In genomic region chr17:20970329-20970728, GRCh38 we compare ENCODE assay signal across 15 cellular contexts.
A peak's percentile ranks its signal among the peaks of the same experiment; 100 is the strongest.
DNase-seq lines count a peak whose midpoint lies in the region; ATAC-seq and TF ChIP-seq lines count a peak whose summit lies in the region.
"Had no signal": no experiment of that assay in that cellular context is flagged by ENCODE, and none has a peak within 500 bp of the region (broad histone marks: within the 10 kb centered on the region; RNA-seq: fewer than 3 reads in every experiment).

No MANE protein-coding gene starts in this region.

- no peak overlapping the region for H3K9ac ChIP-seq in liver (ENCODE audit: low read depth in 1 of 2, low read length in 2 of 2)
- H3K9ac ChIP-seq: BLaER1 treated with 17β-estradiol and CSF1 and Interleukin-3, amounts not matched to agents 10 nM and 100 nM had no signal

- H3K27me3 ChIP-seq in liver (ENCODE audit: control insufficient read depth in 4 of 4, insufficient read depth in 4 of 4, low read length in 3 of 4) (no peaks in the 10 kb centered on the region), right lobe of liver (no peaks in the 10 kb centered on the region), GM23338 (ENCODE audit: insufficient read depth) (no peaks in the 10 kb centered on the region), PC-9 (ENCODE audit: insufficient read depth, low read depth) (peaks cover 25% of the 10 kb centered on the region)
- H3K27me3 ChIP-seq: BLaER1 treated with 17β-estradiol and CSF1 and Interleukin-3, amounts not matched to agents 10 nM and 100 nM had no signal

- H3K4me1 ChIP-seq in liver (ENCODE audit: control insufficient read depth in 4 of 4, insufficient read depth in 4 of 4, low read length in 3 of 4) (no peaks in the 10 kb centered on the region), right lobe of liver (no peaks in the 10 kb centered on the region), GM23338 (ENCODE audit: insufficient read depth) (peaks cover 9% of the 10 kb centered on the region; the same call in 1 of the 2 replicates), PC-9 (replicated peaks; ENCODE audit: insufficient read depth) (no peaks in the 10 kb centered on the region)
- H3K4me1 ChIP-seq: A549 had no signal

- H3K27ac ChIP-seq in liver (ENCODE audit: low read depth in 1 of 2, low read length in 2 of 2) (no peak overlapping the region), right lobe of liver (no peak overlapping the region), GM23338 (ENCODE audit: low read depth) (no peak overlapping the region), PC-9 (no peak overlapping the region)
- H3K27ac ChIP-seq: 22Rv1; A549; BLaER1 treated with 17β-estradiol and CSF1 and Interleukin-3, amounts not matched to agents 10 nM and 100 nM had no signal

- DNase-seq in right lobe of liver: no peak
- DNase-seq in memory B cell (ENCODE audit: low spot score in 2 of 2): no peak
- DNase-seq in osteocyte (ENCODE audit: extremely low spot score, unreplicated experiment): no peak
- no peak for DNase-seq in MV-4-11 (lab: John Stamatoyannopoulos, UW)
- no peak for DNase-seq in GM23338 (ENCODE audit: low spot score)
- DNase-seq in PC-9: no peak
- DNase-seq: Calu3; CD8-positive, alpha-beta T cell; DMS79 treated with DMSO at 0.1 percent for 48 hours; GF-D8 had no signal

- peaks cover 63% of the 10 kb centered on the region for H3K4me1 Mint-ChIP-seq in memory B cell
- H3K4me1 Mint-ChIP-seq in osteocyte (ENCODE audit: unreplicated experiment): peaks cover 23% of the 10 kb centered on the region
- H3K4me1 Mint-ChIP-seq in GM23338: peaks cover 22% of the 10 kb centered on the region

- H3F3A ChIP-seq in GM23338 (replicated peaks; ENCODE audit: low read depth) (no peaks in the 10 kb centered on the region), PC-9 (ENCODE audit: insufficient read depth, low read depth) (no peaks in the 10 kb centered on the region)

- H3K36me3 Mint-ChIP-seq in memory B cell (no peaks in the 10 kb centered on the region), osteocyte (ENCODE audit: unreplicated experiment) (peaks cover 41% of the 10 kb centered on the region), GM23338 (ENCODE audit: low read depth) (no peaks in the 10 kb centered on the region)
- H3K36me3 Mint-ChIP-seq: CD8-positive, alpha-beta T cell had no signal

- H3K4me3 ChIP-seq in liver (ENCODE audit: low read depth in 1 of 3, low read length in 3 of 3) (no peak overlapping the region), right lobe of liver (no peak overlapping the region), GM23338 (no peak overlapping the region), PC-9 (no peak overlapping the region)
- H3K4me3 ChIP-seq: A549; BLaER1 treated with 17β-estradiol and CSF1 and Interleukin-3, amounts not matched to agents 10 nM and 100 nM; HAP-1 had no signal

- no peaks in the 10 kb centered on the region for H3K9me3 ChIP-seq in liver (ENCODE audit: control insufficient read depth in 4 of 4, low read length in 3 of 4)
- H3K9me3 ChIP-seq in right lobe of liver: no peaks in the 10 kb centered on the region
- H3K9me3 ChIP-seq in PC-9 (ENCODE audit: insufficient read depth, low read depth): no peaks in the 10 kb centered on the region
- H3K9me3 ChIP-seq: A549; BLaER1 treated with 17β-estradiol and CSF1 and Interleukin-3, amounts not matched to agents 10 nM and 100 nM; HAP-1 had no signal

- H3K27me3 Mint-ChIP-seq in memory B cell (no peaks in the 10 kb centered on the region), osteocyte (ENCODE audit: unreplicated experiment) (no peaks in the 10 kb centered on the region), GM23338 (ENCODE audit: insufficient read depth, low read depth, poor library complexity) (peaks cover 4% of the 10 kb centered on the region)

- H3K4me2 ChIP-seq in GM23338 (no peak overlapping the region), PC-9 (no peak overlapping the region)
- H3K4me2 ChIP-seq: A549 had no signal

- peak overlapping the region; percentile 88 for H3K4me3 Mint-ChIP-seq in memory B cell
- no peak overlapping the region for H3K4me3 Mint-ChIP-seq in osteocyte (ENCODE audit: unreplicated experiment)
- no peak overlapping the region for H3K4me3 Mint-ChIP-seq in GM23338
- H3K4me3 Mint-ChIP-seq: CD8-positive, alpha-beta T cell had no signal

- H3K79me2 ChIP-seq in GM23338 (replicated peaks; ENCODE audit: insufficient read depth) (no peaks in the 10 kb centered on the region), PC-9 (ENCODE audit: low read depth) (no peaks in the 10 kb centered on the region)

- ATAC-seq in right lobe of liver: no peak
- ATAC-seq in memory B cell (ENCODE audit: low read depth): no peak
- ATAC-seq in GM23338: no peak
- ATAC-seq: CD8-positive, alpha-beta T cell had no signal

- WGBS in liver: 70% methylated on average over 4 of the region's 4 CpGs
- WGBS in right lobe of liver (ENCODE audit: insufficient coverage, low coverage, low lambda C conversion rate, missing lambda C conversion rate): 66% methylated on average over 4 of the region's 4 CpGs

- H2AFZ ChIP-seq in GM23338 (no peak overlapping the region), PC-9 (no peak overlapping the region)

- H3K9me2 ChIP-seq in GM23338 (ENCODE audit: insufficient read depth) (peaks cover 4% of the 10 kb centered on the region; the same call in 1 of the 2 replicates), PC-9 (ENCODE audit: insufficient read depth) (no peaks in the 10 kb centered on the region)

- no peak for TF ChIP-seq RAD21 in liver (IDR thresholded peaks at IDR 0.05)

- BruUV-seq in PC-9 (replicated peaks; lab: Mats Ljungman, UMichigan): no TSS peak

- H3K27ac Mint-ChIP-seq in memory B cell (peak overlapping the region; percentile 92), osteocyte (ENCODE audit: unreplicated experiment) (peak overlapping the region; percentile 20), GM23338 (no peak overlapping the region)
- H3K27ac Mint-ChIP-seq: CD8-positive, alpha-beta T cell had no signal

- intact Hi-C loops in right lobe of liver (cut with DNase I): no loop called here
- intact Hi-C loops in PC-9 (cut with micrococcal nuclease; ENCODE audit: unreplicated experiment): no loop called here

- CTCF ChIA-PET in PC-9 (lab: Charles Lee): no interaction called here

- TF ChIP-seq POLR2A in right lobe of liver (IDR thresholded peaks at IDR 0.05): no peak

- H3K9me3 Mint-ChIP-seq in memory B cell (no peaks in the 10 kb centered on the region), osteocyte (ENCODE audit: unreplicated experiment) (no peaks in the 10 kb centered on the region), GM23338 (no peaks in the 10 kb centered on the region)
- H3K9me3 Mint-ChIP-seq: CD8-positive, alpha-beta T cell had no signal

- H3K36me3 ChIP-seq in liver (ENCODE audit: control insufficient read depth in 4 of 4, insufficient read depth in 3 of 4, low read depth in 1 of 4, low read length in 3 of 4) (no peaks in the 10 kb centered on the region), right lobe of liver (no peaks in the 10 kb centered on the region), GM23338 (ENCODE audit: insufficient read depth) (no peaks in the 10 kb centered on the region; the same call in 1 of the 2 replicates), PC-9 (ENCODE audit: low read depth) (no peaks in the 10 kb centered on the region)
- H3K36me3 ChIP-seq: BLaER1 treated with 17β-estradiol and CSF1 and Interleukin-3, amounts not matched to agents 10 nM and 100 nM; HAP-1 had no signal

- H4K20me1 ChIP-seq in GM23338 (replicated peaks; ENCODE audit: insufficient read depth) (no peaks in the 10 kb centered on the region), PC-9 (ENCODE audit: insufficient read depth) (no peaks in the 10 kb centered on the region)
- H4K20me1 ChIP-seq: BLaER1 treated with 17β-estradiol and CSF1 and Interleukin-3, amounts not matched to agents 10 nM and 100 nM had no signal

- POLR2A ChIA-PET in PC-9 (lab: Charles Lee; ENCODE audit: unreplicated experiment): no interaction called here

- TF ChIP-seq CTCF in liver (IDR thresholded peaks at IDR 0.05; ENCODE audit: low read depth, low read length, missing input control) (no peak), right lobe of liver (IDR thresholded peaks at IDR 0.05) (no peak), osteocyte (IDR thresholded peaks at IDR 0.05) (no peak), GM23338 (conservative IDR thresholded peaks at IDR 0.05; ENCODE audit: low read depth in 2 of 2) (no peak), PC-9 (conservative IDR thresholded peaks at IDR 0.05) (no peak)

TF ChIP-seq in liver, 16 proteins besides CTCF, POLR2A, EP300 and RAD21:
- TF ChIP-seq NR2F2 (IDR thresholded peaks at IDR 0.05) (peak; percentile 62), JUND (IDR thresholded peaks at IDR 0.05) (no peak), GABPA (IDR thresholded peaks at IDR 0.05 in 1 of 2, conservative IDR thresholded peaks at IDR 0.05 in 1 of 2) (no peak)

TF ChIP-seq in GM23338, 12 proteins besides CTCF, POLR2A, EP300 and RAD21:
- TF ChIP-seq JUNB (IDR thresholded peaks at IDR 0.05; ENCODE audit: unreplicated experiment) (no peak), ZNF331 (CRISPR knock-in tag; IDR thresholded peaks at IDR 0.05; ENCODE audit: low read depth) (no peak), NANOG (IDR thresholded peaks at IDR 0.05; ENCODE audit: borderline replicate concordance) (no peak)
